1 cellular context compared by ENCODE assay signal in the genomic region with DNA sequence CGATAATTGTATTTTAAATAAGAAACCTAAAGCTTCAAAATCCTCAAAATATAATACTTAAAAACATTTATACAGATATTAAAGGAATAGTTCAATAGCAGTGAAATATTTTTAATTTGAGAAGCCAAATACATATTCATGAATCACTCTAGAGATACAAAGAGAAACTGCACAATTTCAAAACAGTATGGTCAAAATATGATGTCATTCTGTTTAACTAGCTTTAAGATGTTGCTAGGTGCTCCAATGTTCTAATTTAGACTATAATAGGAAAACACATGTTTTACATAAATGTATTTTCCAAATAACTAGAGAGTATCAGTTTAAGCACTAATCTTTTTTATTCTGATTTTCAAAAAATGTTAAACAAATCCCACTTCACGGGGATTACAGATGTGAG.
TF ChIP-seq lines count a peak whose summit lies in the region.

No MANE protein-coding gene starts in this region.

TF ChIP-seq in K562, 482 proteins besides CTCF, POLR2A, EP300 and RAD21:
- TF ChIP-seq TRIM25 (IDR thresholded peaks at IDR 0.05; ENCODE audit: borderline replicate concordance): no peak
- TF ChIP-seq, protein P1, sequence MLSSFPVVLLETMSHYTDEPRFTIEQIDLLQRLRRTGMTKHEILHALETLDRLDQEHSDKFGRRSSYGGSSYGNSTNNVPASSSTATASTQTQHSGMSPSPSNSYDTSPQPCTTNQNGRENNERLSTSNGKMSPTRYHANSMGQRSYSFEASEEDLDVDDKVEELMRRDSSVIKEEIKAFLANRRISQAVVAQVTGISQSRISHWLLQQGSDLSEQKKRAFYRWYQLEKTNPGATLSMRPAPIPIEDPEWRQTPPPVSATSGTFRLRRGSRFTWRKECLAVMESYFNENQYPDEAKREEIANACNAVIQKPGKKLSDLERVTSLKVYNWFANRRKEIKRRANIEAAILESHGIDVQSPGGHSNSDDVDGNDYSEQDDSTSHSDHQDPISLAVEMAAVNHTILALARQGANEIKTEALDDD (IDR thresholded peaks at IDR 0.05): no peak
- no peak for TF ChIP-seq CTCFL (IDR thresholded peaks at IDR 0.05; ENCODE audit: borderline replicate concordance, insufficient read depth, low read depth, low read length, poor library complexity, severe bottlenecking)
- TF ChIP-seq, protein P2, sequence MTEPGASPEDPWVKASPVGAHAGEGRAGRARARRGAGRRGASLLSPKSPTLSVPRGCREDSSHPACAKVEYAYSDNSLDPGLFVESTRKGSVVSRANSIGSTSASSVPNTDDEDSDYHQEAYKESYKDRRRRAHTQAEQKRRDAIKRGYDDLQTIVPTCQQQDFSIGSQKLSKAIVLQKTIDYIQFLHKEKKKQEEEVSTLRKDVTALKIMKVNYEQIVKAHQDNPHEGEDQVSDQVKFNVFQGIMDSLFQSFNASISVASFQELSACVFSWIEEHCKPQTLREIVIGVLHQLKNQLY (CRISPR knock-in tag; conservative IDR thresholded peaks at IDR 0.05): no peak
- no peak for TF ChIP-seq ZZZ3 (IDR thresholded peaks at IDR 0.05)
- TF ChIP-seq CHD2 (IDR thresholded peaks at IDR 0.05; ENCODE audit: low read depth, low read length): no peak
- 0 out of 2 replicates have a peak, but pooled peaks have one; percentile 20 for TF ChIP-seq ATF3 (IDR thresholded peaks at IDR 0.05)
- TF ChIP-seq ATF3 (CRISPR knock-in tag; conservative IDR thresholded peaks at IDR 0.05): no peak
